ENCODE assay signal across 26 cellular contexts in the genomic region with DNA sequence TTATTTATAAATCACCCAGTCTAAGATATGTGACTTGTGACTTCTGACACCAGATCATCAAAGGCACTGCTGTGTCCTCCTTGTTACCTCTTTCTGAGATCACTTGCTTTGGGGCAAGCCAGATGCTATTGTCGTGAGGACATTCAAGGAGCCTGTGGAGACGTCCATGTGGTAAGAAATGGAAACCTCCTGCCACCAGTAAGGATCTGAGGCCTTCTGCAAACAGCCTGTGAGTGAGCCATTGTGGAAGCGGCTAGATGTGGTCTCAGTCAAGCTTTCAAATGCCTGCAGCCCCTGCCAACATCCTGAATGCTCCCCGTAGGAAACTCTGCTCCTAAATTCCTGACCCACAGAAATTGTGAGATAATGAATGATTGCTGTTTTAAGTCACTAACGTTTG. TPM values are rescaled to one million over a fixed set of nuclear protein-coding genes. Genes with fewer than 3 reads are reported as not detected.
DNase-seq lines count a peak whose midpoint lies in the region; ATAC-seq, FAIRE-seq and TF ChIP-seq lines count a peak whose summit lies in the region.
"Had no signal": no experiment of that assay in that cellular context is flagged by ENCODE, and none has a peak within 500 bp of the region (broad histone marks: within the 10 kb centered on the region; RNA-seq: fewer than 3 reads in every experiment).

No MANE protein-coding gene starts in this region.

- H3K4ac ChIP-seq in trophoblast cell (ENCODE audit: low read depth, low read length): no peak overlapping the region

- no peak overlapping the region for H3K18ac ChIP-seq in trophoblast cell (ENCODE audit: low read length)

- no peak overlapping the region for H3K14ac ChIP-seq in trophoblast cell (ENCODE audit: low read length)

- no peak for DNase-seq in astrocyte (ENCODE audit: low read depth)
- peak; percentile 58 for DNase-seq in islet precursor cell
- DNase-seq in trophoblast cell: no peak
- no peak for DNase-seq in globus pallidus (ENCODE audit: low spot score)
- no peak for DNase-seq in NCI-H1105 (lab: John Stamatoyannopoulos, UW)
- DNase-seq: CD8-positive, alpha-beta memory T cell; DMS 273 treated with DMSO at 0.1 percent for 48 hours; DMS79; EL; GDM1; MM.1S; NCI-H1417; NCI-H1694; NCI-H2029 treated with DMSO at 0.1 percent for 48 hours; NCI-H446 treated with DMSO at 0.1 percent for 48 hours; NCI-H526; SHP77 treated with DMSO at 0.1 percent for 48 hours had no signal

- no CpG with 5 or more reads among the region's 5 CpGs for WGBS in trophoblast cell (ENCODE audit: extremely low coverage, insufficient coverage, insufficient read length)

- no peaks in the 10 kb centered on the region for H4K20me1 ChIP-seq in astrocyte (ENCODE audit: insufficient read depth, low read length)

- no peak overlapping the region for H4K12ac ChIP-seq in trophoblast cell (ENCODE audit: low read depth, low read length)

- H3K4me3 Mint-ChIP-seq in astrocyte (ENCODE audit: unreplicated experiment): no peak overlapping the region
- H3K4me3 Mint-ChIP-seq: B cell; CD8-positive, alpha-beta memory T cell had no signal

- no peak overlapping the region for H3K4me3 ChIP-seq in HUES48 (ENCODE audit: low read depth, low read length)
- no peak overlapping the region for H3K4me3 ChIP-seq in astrocyte (ENCODE audit: insufficient read depth, low read depth, low read length)
- H3K4me3 ChIP-seq in trophoblast cell (ENCODE audit: low read depth, low read length): no peak overlapping the region
- H3K4me3 ChIP-seq: GM12878, SK-N-MC had no signal

- H4K91ac ChIP-seq in trophoblast cell (ENCODE audit: low read depth, low read length): no peak overlapping the region

- no peaks in the 10 kb centered on the region for H3K27me3 Mint-ChIP-seq in astrocyte (ENCODE audit: low read depth, unreplicated experiment)
- H3K27me3 Mint-ChIP-seq: B cell; CD8-positive, alpha-beta memory T cell had no signal

- no peaks in the 10 kb centered on the region for H3K27me3 ChIP-seq in HUES48 (ENCODE audit: control insufficient read depth, insufficient read depth, low read length)
- no peaks in the 10 kb centered on the region for H3K27me3 ChIP-seq in astrocyte (ENCODE audit: insufficient read depth, low read length)
- H3K27me3 ChIP-seq in trophoblast cell (ENCODE audit: insufficient read depth, low read length): no peaks in the 10 kb centered on the region

- FAIRE-seq in astrocyte (lab: Jason Lieb, UNC): no peak
- FAIRE-seq: GM12878, HTR-8/SVneo had no signal

- H2AFZ ChIP-seq in astrocyte (ENCODE audit: low read depth, low read length): peak overlapping the region; percentile 28
- H2AFZ ChIP-seq in trophoblast cell (ENCODE audit: insufficient read depth, low read length, poor library complexity): no peak overlapping the region

- H3K4me1 Mint-ChIP-seq in astrocyte (ENCODE audit: low read depth, unreplicated experiment): peaks cover 12% of the 10 kb centered on the region

- H3K79me1 ChIP-seq in trophoblast cell (ENCODE audit: low read length): peaks cover 4% of the 10 kb centered on the region

- H2BK120ac ChIP-seq in trophoblast cell (ENCODE audit: insufficient read depth, low read length, poor library complexity): no peak overlapping the region

- H2BK12ac ChIP-seq in trophoblast cell (ENCODE audit: low read length): no peak overlapping the region

- peak overlapping the region; percentile 74 for H2AK5ac ChIP-seq in trophoblast cell (ENCODE audit: low read length)

- no peak overlapping the region for H4K8ac ChIP-seq in trophoblast cell (ENCODE audit: low read depth, low read length)

- H3K9me3 ChIP-seq in HUES48 (ENCODE audit: control insufficient read depth, insufficient read depth, low read length): peaks cover 3% of the 10 kb centered on the region; the same call in 1 of the 2 replicates
- H3K9me3 ChIP-seq in astrocyte (ENCODE audit: insufficient read depth, low read depth, low read length): no peaks in the 10 kb centered on the region
- no peaks in the 10 kb centered on the region for H3K9me3 ChIP-seq in trophoblast cell (ENCODE audit: insufficient read depth, low read depth, low read length)

- H3K36me3 ChIP-seq in HUES48 (ENCODE audit: control insufficient read depth, insufficient read depth, low read length) (no peaks in the 10 kb centered on the region), astrocyte (ENCODE audit: insufficient read depth, low read length) (no peaks in the 10 kb centered on the region), trophoblast cell (ENCODE audit: control insufficient read depth in 1 of 2, insufficient read depth in 2 of 2, low read length in 2 of 2) (no peaks in the 10 kb centered on the region)

- H3K27ac ChIP-seq in HUES48 (ENCODE audit: low read depth, low read length) (peak overlapping the region; percentile 31), astrocyte (ENCODE audit: low read depth, low read length) (no peak overlapping the region), trophoblast cell (ENCODE audit: low read depth, low read length) (no peak overlapping the region)
- H3K27ac ChIP-seq: C4-2B, KMS-11, RWPE1, SK-N-MC had no signal

- H3K4me1 ChIP-seq in HUES48 (ENCODE audit: control insufficient read depth, insufficient read depth, low read length) (peaks cover 18% of the 10 kb centered on the region), astrocyte (ENCODE audit: insufficient read depth, low read length) (peaks cover 5% of the 10 kb centered on the region), trophoblast cell (ENCODE audit: control insufficient read depth in 1 of 2, insufficient read depth in 2 of 2, low read length in 2 of 2) (peaks cover 3 to 7% of the 10 kb centered on the region in 2 experiments)

- H3K36me3 Mint-ChIP-seq in astrocyte (ENCODE audit: low read depth, unreplicated experiment): no peaks in the 10 kb centered on the region
- H3K36me3 Mint-ChIP-seq: CD8-positive, alpha-beta memory T cell had no signal

- H3K4me2 ChIP-seq in astrocyte (ENCODE audit: low read length) (no peak overlapping the region), trophoblast cell (ENCODE audit: low read length) (no peak overlapping the region)
- H3K4me2 ChIP-seq: KMS-11 had no signal

- H3K9ac ChIP-seq in HUES48 (ENCODE audit: low read depth, low read length): no peak overlapping the region
- H3K9ac ChIP-seq in astrocyte (ENCODE audit: low read length): no peak overlapping the region
- H3K9ac ChIP-seq in trophoblast cell (ENCODE audit: low read length): no peak overlapping the region
- H3K9ac ChIP-seq: KMS-11 had no signal

- H3K23ac ChIP-seq in trophoblast cell (ENCODE audit: low read length): no peak overlapping the region

- H3K79me2 ChIP-seq in astrocyte (ENCODE audit: insufficient read depth, low read length) (no peaks in the 10 kb centered on the region), trophoblast cell (ENCODE audit: control insufficient read depth, insufficient read depth, low read length, poor library complexity) (no peaks in the 10 kb centered on the region)

- TF ChIP-seq CTCF in astrocyte (IDR thresholded peaks at IDR 0.05; ENCODE audit: insufficient read depth, low read depth, low read length): no peak

- no peak overlapping the region for H3K27ac Mint-ChIP-seq in astrocyte (ENCODE audit: unreplicated experiment)
- H3K27ac Mint-ChIP-seq: B cell; CD8-positive, alpha-beta memory T cell had no signal

- no peak overlapping the region for H2BK5ac ChIP-seq in trophoblast cell (ENCODE audit: low read depth, low read length, poor library complexity)

- no peaks in the 10 kb centered on the region for H3K9me3 Mint-ChIP-seq in astrocyte (ENCODE audit: unreplicated experiment)
- H3K9me3 Mint-ChIP-seq: CD8-positive, alpha-beta memory T cell had no signal

- ATAC-seq in HG03432 (IDR thresholded peaks at IDR 0.05; ENCODE audit: unreplicated experiment): no peak
- ATAC-seq: GM12878 had no signal

RNA-seq across cellular contexts. Expression of gene RDX, which starts 11.7 kb away (rescaled TPM):
- 128 and 132 TPM in 2 replicates for total RNA-seq in astrocyte
- polyA plus RNA-seq in trophoblast cell (2013): 450 and 451 TPM in 2 replicates
